ENCODE assay signal across 17 cellular contexts in genomic region chrX:32153586-32153985, GRCh38.
"Had no signal": no experiment of that assay in that cellular context is flagged by ENCODE, and none has a peak within 500 bp of the region (broad histone marks: within the 10 kb centered on the region; RNA-seq: fewer than 3 reads in every experiment).

No MANE protein-coding gene starts in this region.

- H3K4me3 Mint-ChIP-seq: naive B cell had no signal

- DNase-seq: cortex of kidney; esophagus squamous epithelium; foreskin fibroblast; glutamatergic neuron; kidney; left cardiac atrium; left ventricle myocardium superior; mesendoderm; naive B cell; right cardiac atrium; small intestine; stimulated activated CD4-positive, alpha-beta T cell treated with anti-CD3 and anti-CD28 coated beads, Interleukin-2, amount 100 ng/mL, for 48 hours; stimulated activated naive CD4-positive, alpha-beta T cell treated with Interleukin-2 at 50 U/mL for 16 hours; trophoblast cell had no signal

- H3K27ac Mint-ChIP-seq: naive B cell, nephron had no signal

- H3K27ac ChIP-seq: esophagus squamous epithelium, gastroesophageal sphincter had no signal

- FAIRE-seq: small intestine, urothelium cell line had no signal

- H3K4me1 ChIP-seq: esophagus squamous epithelium, gastroesophageal sphincter had no signal

- H3K36me3 Mint-ChIP-seq: naive B cell had no signal

- H3K4me3 ChIP-seq: esophagus squamous epithelium, gastroesophageal sphincter had no signal

- H3K36me3 ChIP-seq: esophagus squamous epithelium, gastroesophageal sphincter had no signal

- H3K27me3 ChIP-seq: esophagus squamous epithelium, gastroesophageal sphincter had no signal

- H3K27me3 Mint-ChIP-seq: naive B cell had no signal

- H3K9me3 ChIP-seq: esophagus squamous epithelium, gastroesophageal sphincter had no signal

- H3K9me3 Mint-ChIP-seq: naive B cell, nephron had no signal

- H3K4me1 Mint-ChIP-seq: naive B cell, nephron had no signal
